8 cellular contexts compared by ENCODE assay signal in the genomic region with DNA sequence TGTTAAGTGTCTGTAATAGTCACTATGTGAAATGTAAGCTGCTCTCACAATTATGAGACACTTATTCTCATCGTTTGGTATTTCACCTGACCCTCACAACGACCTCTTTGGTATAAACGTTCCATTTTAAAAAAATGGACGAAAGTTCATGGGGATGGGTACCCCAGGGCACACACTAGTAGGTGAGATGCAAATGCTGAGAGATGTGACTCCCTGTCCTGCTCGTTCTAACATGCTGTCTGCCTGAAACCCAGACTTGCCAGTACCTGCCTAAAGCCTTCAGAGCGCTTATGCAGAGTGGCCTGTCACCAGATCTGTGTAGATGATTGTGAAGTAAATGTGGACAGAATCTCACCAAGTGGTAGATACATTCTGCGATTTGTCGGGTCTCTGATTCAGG. TPM values are rescaled to one million over a fixed set of nuclear protein-coding genes. Genes with fewer than 3 reads are reported as not detected.
DNase-seq lines count a peak whose midpoint lies in the region; ATAC-seq and TF ChIP-seq lines count a peak whose summit lies in the region.
"Not testable (repeated sequence)": the region's sequence is repeated elsewhere in the genome, so short reads cannot be mapped to it uniquely, and the experiment has no call there.

No MANE protein-coding gene starts in this region.

- not testable (repeated sequence) for TF ChIP-seq POLR2A in esophagus muscularis mucosa (IDR thresholded peaks at IDR 0.05; ENCODE audit: low read depth)

- DNase-seq in CD4-positive, alpha-beta T cell; activated naive CD4-positive, alpha-beta T cell treated with anti-CD3 and anti-CD28 coated beads, Interleukin-2, amount 50 U/mL, for 72 hours (ENCODE audit: low spot score in 2 of 2); esophagus muscularis mucosa (ENCODE audit: extremely low spot score); memory B cell (ENCODE audit: low spot score in 2 of 2): not testable (repeated sequence)
- DNase-seq in MM.1S: peak; percentile 6

- H2AFZ ChIP-seq in MM.1S (ENCODE audit: low read length): not testable (repeated sequence)

- H3K9ac ChIP-seq in MM.1S (ENCODE audit: low read length): peak overlapping the region; percentile 28; the same call in 1 of the 2 replicates

- POLR2A ChIA-PET in CD4-positive, alpha-beta T cell (lab: Charles Lee): not testable (repeated sequence)

- TF ChIP-seq CTCF in CD4-positive, alpha-beta T cell (IDR thresholded peaks at IDR 0.05); MM.1S (IDR thresholded peaks at IDR 0.05; ENCODE audit: low read length); esophagus muscularis mucosa (IDR thresholded peaks at IDR 0.05): not testable (repeated sequence)

- H3F3A ChIP-seq in MM.1S (ENCODE audit: insufficient read depth, low read length): not testable (repeated sequence)

- H3K27ac Mint-ChIP-seq in CD4-positive, alpha-beta T cell: peak overlapping the region; percentile 57
- H3K27ac Mint-ChIP-seq in activated naive CD4-positive, alpha-beta T cell treated with anti-CD3 and anti-CD28 coated beads, Interleukin-2, amount 50 U/mL, for 72 hours: peak overlapping the region in 1 of 2 donors; percentile 88
- peak overlapping the region; percentile 80 for H3K27ac Mint-ChIP-seq in memory B cell

- not testable (repeated sequence) for H3K9me3 ChIP-seq in CD4-positive, alpha-beta T cell (ENCODE audit: control insufficient read depth, low read length); MM.1S (replicated peaks; ENCODE audit: insufficient read depth, low read length); esophagus muscularis mucosa

- H3K4me3 ChIP-seq in MM.1S (ENCODE audit: low read length): peak overlapping the region; percentile 46; the same call in 1 of the 2 replicates
- peak overlapping the region; percentile 54 to 66 (median 64) for H3K4me3 ChIP-seq in esophagus muscularis mucosa
- peak overlapping the region; percentile 43 to 67 (median 56) for H3K4me3 ChIP-seq in skin epidermis

- not testable (repeated sequence) for TF ChIP-seq EP300 in esophagus muscularis mucosa (IDR thresholded peaks at IDR 0.05)

- not testable (repeated sequence) for H3K36me3 Mint-ChIP-seq in CD4-positive, alpha-beta T cell (ENCODE audit: low read depth); activated naive CD4-positive, alpha-beta T cell treated with anti-CD3 and anti-CD28 coated beads, Interleukin-2, amount 50 U/mL, for 72 hours; memory B cell

- ATAC-seq in CD4-positive, alpha-beta T cell (ENCODE audit: poor library complexity); memory B cell (ENCODE audit: low read depth): not testable (repeated sequence)
- ATAC-seq in GM19455 (IDR thresholded peaks at IDR 0.05; ENCODE audit: unreplicated experiment) (peak; percentile 26), HG02981 (IDR thresholded peaks at IDR 0.05; ENCODE audit: unreplicated experiment) (peak; percentile 20)
- ATAC-seq in activated naive CD4-positive, alpha-beta T cell treated with anti-CD3 and anti-CD28 coated beads, Interleukin-2, amount 50 U/mL, for 72 hours: peak; percentile 30 to 31

- H3K36me3 ChIP-seq in MM.1S (replicated peaks; ENCODE audit: insufficient read depth, low read length); esophagus muscularis mucosa: not testable (repeated sequence)

- H4K20me1 ChIP-seq in MM.1S (ENCODE audit: insufficient read depth, low read length): not testable (repeated sequence)

- not testable (repeated sequence) for H3K27me3 Mint-ChIP-seq in CD4-positive, alpha-beta T cell; memory B cell

- H3K27ac ChIP-seq in CD4-positive, alpha-beta T cell (ENCODE audit: low read depth, low read length); MM.1S (ENCODE audit: low read length): not testable (repeated sequence)
- peak overlapping the region; percentile 72 to 79 (median 76) for H3K27ac ChIP-seq in esophagus muscularis mucosa (replicated peaks in 1 of 4)
- H3K27ac ChIP-seq in skin epidermis: peak overlapping the region in 19 of 21 experiments; percentile 22 to 86 (median 79)

- H3K27me3 ChIP-seq in CD4-positive, alpha-beta T cell (ENCODE audit: control insufficient read depth, insufficient read depth, low read length); MM.1S (replicated peaks; ENCODE audit: insufficient read depth, low read length); esophagus muscularis mucosa: not testable (repeated sequence)

- H3K4me3 Mint-ChIP-seq in CD4-positive, alpha-beta T cell: peak overlapping the region; percentile 99
- H3K4me3 Mint-ChIP-seq in memory B cell: peak overlapping the region; percentile 98

- H3K4me2 ChIP-seq in MM.1S (ENCODE audit: low read depth, low read length): peak overlapping the region; percentile 29; the same call in 1 of the 2 replicates

- not testable (repeated sequence) for H3K79me2 ChIP-seq in MM.1S (ENCODE audit: low read length)

- H3K4me1 Mint-ChIP-seq in CD4-positive, alpha-beta T cell (ENCODE audit: low read depth): peaks cover 15% of the 10 kb centered on the region
- not testable (repeated sequence) for H3K4me1 Mint-ChIP-seq in memory B cell

- H3K4me1 ChIP-seq in MM.1S (ENCODE audit: low read length); esophagus muscularis mucosa: not testable (repeated sequence)

- intact Hi-C loops in CD4-positive, alpha-beta T cell (cut with DNase I, micrococcal nuclease); esophagus muscularis mucosa (cut with DNase I): not testable (repeated sequence)

- H3K9me2 ChIP-seq in MM.1S (replicated peaks; ENCODE audit: insufficient read depth, low read length): not testable (repeated sequence)

- H3K9me3 Mint-ChIP-seq in CD4-positive, alpha-beta T cell; activated naive CD4-positive, alpha-beta T cell treated with anti-CD3 and anti-CD28 coated beads, Interleukin-2, amount 50 U/mL, for 72 hours; memory B cell: not testable (repeated sequence)

- CTCF ChIA-PET in CD4-positive, alpha-beta T cell (lab: Charles Lee): not testable (repeated sequence)

- WGBS in esophagus muscularis mucosa: 11% methylated on average over 6 of the region's 8 CpGs

RNA-seq across cellular contexts. Expression of a gene that starts 0.6 kb away (rescaled TPM):
- total RNA-seq in CD4-positive, alpha-beta T cell: 1 to 10 TPM in 1 of 2 experiments, under 1 TPM in 1; 0.75 to 1.2 TPM
- 1 to 10 TPM; 1.2 to 1.7 TPM for total RNA-seq in activated naive CD4-positive, alpha-beta T cell treated with anti-CD3 and anti-CD28 coated beads, Interleukin-2, amount 50 U/mL, for 72 hours
- total RNA-seq in esophagus muscularis mucosa: 1 to 10 TPM; 4.5 to 5.8 (median 5.5) TPM
